ENCODE assay signal across 9 cellular contexts in genomic region chr2:23532311-23533013, GRCh38.
DNase-seq lines count a peak whose midpoint lies in the region; ATAC-seq and TF ChIP-seq lines count a peak whose summit lies in the region.
"Had no signal": no experiment of that assay in that cellular context is flagged by ENCODE, and none has a peak within 500 bp of the region (broad histone marks: within the 10 kb centered on the region; RNA-seq: fewer than 3 reads in every experiment).

No MANE protein-coding gene starts in this region.

- H3K27ac ChIP-seq in aorta (ENCODE audit: low read depth in 1 of 2, low read length in 2 of 2) (no peak overlapping the region), PC-3 (ENCODE audit: low read length) (no peak overlapping the region)
- H3K27ac ChIP-seq: cardiac muscle cell had no signal

- H3F3A ChIP-seq in PC-3 (ENCODE audit: low read length, unreplicated experiment), result no peaks in the 10 kb centered on the region

- no peaks in the 10 kb centered on the region for H3K9me2 ChIP-seq in PC-3 (replicated peaks; ENCODE audit: low read length)

- no peak overlapping the region for H3K4me2 ChIP-seq in PC-3 (ENCODE audit: low read length)

- H3K4me1 Mint-ChIP-seq in T-cell (peaks cover 48 to 54% (median 48%) of the 10 kb centered on the region in 3 donors), chondrocyte (ENCODE audit: low read depth) (no peaks in the 10 kb centered on the region)

- POLR2A ChIA-PET in T-cell (lab: Charles Lee), result interaction anchor here in 1 of 2 donors (0.7 kb wide), 1 partner anchor 165 kb away, joined by 3 read pairs; no protein-coding TSS in a partner anchor
- POLR2A ChIA-PET in PC-3 (lab: Charles Lee; ENCODE audit: unreplicated experiment), result no interaction called here

- no TSS peak for BruUV-seq in PC-3 (replicated peaks; lab: Mats Ljungman, UMichigan)

- H3K4me3 ChIP-seq in aorta (ENCODE audit: low read length in 2 of 2), result no peak overlapping the region
- no peak overlapping the region for H3K4me3 ChIP-seq in PC-3 (ENCODE audit: low read length)
- H3K4me3 ChIP-seq: cardiac muscle cell had no signal

- intact Hi-C loops in aorta (cut with DNase I) (no loop called here), PC-3 (cut with micrococcal nuclease) (no loop called here)

- H3K27me3 Mint-ChIP-seq in T-cell (no peaks in the 10 kb centered on the region), chondrocyte (ENCODE audit: low read depth) (peaks cover 3% of the 10 kb centered on the region)

- no peaks in the 10 kb centered on the region for H3K9me3 Mint-ChIP-seq in T-cell
- no peaks in the 10 kb centered on the region for H3K9me3 Mint-ChIP-seq in chondrocyte (ENCODE audit: low read depth)

- 90% methylated on average over 18 of the region's 18 CpGs for WGBS in aorta, 2 donors

- H3K27me3 ChIP-seq in aorta (ENCODE audit: control insufficient read depth in 1 of 2, insufficient read depth in 2 of 2, low read length in 1 of 2), result no peaks in the 10 kb centered on the region
- no peaks in the 10 kb centered on the region for H3K27me3 ChIP-seq in PC-3 (ENCODE audit: low read length)
- H3K27me3 ChIP-seq: cardiac muscle cell had no signal

- H4K20me1 ChIP-seq in PC-3 (ENCODE audit: low read length), result no peaks in the 10 kb centered on the region

- H3K4me3 Mint-ChIP-seq in T-cell (peak overlapping the region; percentile 83 to 94 (median 91)), chondrocyte (ENCODE audit: unreplicated experiment) (no peak overlapping the region)

- H3K27ac Mint-ChIP-seq in T-cell, result peak overlapping the region; percentile 98
- H3K27ac Mint-ChIP-seq in chondrocyte (ENCODE audit: unreplicated experiment), result no peak overlapping the region

- peak; percentile 14 to 64 (median 44) for DNase-seq in T-cell
- DNase-seq in chondrocyte (ENCODE audit: low spot score), result peak; percentile 91
- DNase-seq in stimulated activated CD8-positive, alpha-beta memory T cell treated with anti-CD3 and anti-CD28 coated beads, Interleukin-12 subunit alpha, Interleukin-12 subunit beta, amount 100 ng/mL, for 1 hour (ENCODE audit: low read depth), result peak; percentile 5
- DNase-seq in aorta, result no peak
- no peak for DNase-seq in PC-3
- DNase-seq in A172 (ENCODE audit: low spot score), result no peak

- no peaks in the 10 kb centered on the region for H3K9me3 ChIP-seq in aorta (ENCODE audit: control insufficient read depth, low read length)
- H3K9me3 ChIP-seq in PC-3 (ENCODE audit: low read length), result no peaks in the 10 kb centered on the region

- ATAC-seq in HG02642 (IDR thresholded peaks at IDR 0.05; ENCODE audit: poor library complexity, unreplicated experiment) (peak; percentile 63), T-cell (replicated peaks in 1 of 4) (peak; percentile 71 to 82 (median 75)), aorta (ENCODE audit: low FRiP score) (no peak), PC-3 (no peak)

- no peaks in the 10 kb centered on the region for H3K79me2 ChIP-seq in PC-3 (ENCODE audit: low read length)

- H3K9ac ChIP-seq in PC-3 (ENCODE audit: low read length), result no peak overlapping the region

- H3K36me3 ChIP-seq in aorta (ENCODE audit: control insufficient read depth in 1 of 2, insufficient read depth in 2 of 2, low read length in 1 of 2) (no peaks in the 10 kb centered on the region), PC-3 (ENCODE audit: low read depth, low read length) (no peaks in the 10 kb centered on the region)
- H3K36me3 ChIP-seq: cardiac muscle cell had no signal

- H3K4me1 ChIP-seq in aorta (ENCODE audit: control insufficient read depth in 1 of 2, insufficient read depth in 2 of 2, low read length in 2 of 2) (no peaks in the 10 kb centered on the region), PC-3 (ENCODE audit: insufficient read depth, low read length) (no peaks in the 10 kb centered on the region)

- peak; percentile 35 for TF ChIP-seq CTCF in GM12874 (IDR thresholded peaks at IDR 0.05; ENCODE audit: insufficient read depth, low read depth, low read length)
- TF ChIP-seq CTCF in chondrocyte (IDR thresholded peaks at IDR 0.05), result no peak
- TF ChIP-seq CTCF in PC-3 (conservative IDR thresholded peaks at IDR 0.05; ENCODE audit: low read depth, low read length), result no peak

- no peak overlapping the region for H2AFZ ChIP-seq in PC-3 (ENCODE audit: low read length)

- H3K36me3 Mint-ChIP-seq in T-cell (no peaks in the 10 kb centered on the region), chondrocyte (ENCODE audit: low read depth) (no peaks in the 10 kb centered on the region)

- CTCF ChIA-PET in T-cell (lab: Charles Lee) (interaction anchor here in 1 of 2 donors (1.2 kb wide), 1 partner anchor 79 kb away, joined by 3 read pairs; no protein-coding TSS in a partner anchor), PC-3 (lab: Charles Lee) (no interaction called here)

Comparison
In these comparisons a context has a peak if more than half of its experiments do, and no peak if none do; other contexts are left out.
1. ATAC-seq: peak in HG02642 (single experiment) and T-cell (4 of 4); none in aorta (single experiment) and PC-3 (single experiment).
2. DNase-seq: peak in T-cell (34 of 34), chondrocyte (single experiment) and stimulated activated CD8-positive, alpha-beta memory T cell treated with anti-CD3 and anti-CD28 coated beads, Interleukin-12 subunit alpha, Interleukin-12 subunit beta, amount 100 ng/mL, for 1 hour (single experiment); none in aorta (0 of 2), PC-3 (single experiment) and A172 (single experiment).